In the genomic region with DNA sequence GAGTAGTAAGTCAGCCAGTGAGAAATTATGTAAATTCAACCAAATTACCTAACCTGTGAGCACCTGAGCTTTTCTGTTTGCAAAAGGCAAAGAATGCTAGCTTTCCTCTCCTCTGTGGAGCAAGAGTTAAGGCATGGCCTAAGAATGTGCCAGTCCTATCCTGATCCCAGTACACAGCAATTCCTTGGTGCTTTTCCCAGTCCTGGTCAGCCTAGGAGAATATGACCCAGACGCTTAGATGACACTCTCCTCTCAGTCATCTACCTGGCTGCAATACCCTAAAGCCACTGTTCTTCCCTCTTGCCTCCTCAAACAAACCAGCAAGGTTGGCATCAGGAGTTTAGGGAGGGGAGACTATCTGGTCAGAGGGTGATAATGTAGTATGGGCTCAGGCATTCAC, we compare ENCODE assay signal across 1 cellular context.
TF ChIP-seq lines count a peak whose summit lies in the region.

No MANE protein-coding gene starts in this region.

TF ChIP-seq in SK-N-SH, 30 proteins besides CTCF, POLR2A, EP300 and RAD21:
- TF ChIP-seq EZH2phosphoT487 (IDR thresholded peaks at IDR 0.05; ENCODE audit: borderline replicate concordance, low read depth) (no peak), CHD2 (IDR thresholded peaks at IDR 0.05; ENCODE audit: low read length, partially characterized antibody) (no peak), NRF1 (IDR thresholded peaks at IDR 0.05; ENCODE audit: low read depth, low read length) (no peak), MEF2A (IDR thresholded peaks at IDR 0.05; ENCODE audit: borderline replicate concordance, low read depth) (no peak), SIN3A (IDR thresholded peaks at IDR 0.05; ENCODE audit: borderline replicate concordance, low read depth, low read length) (no peak), RXRA (IDR thresholded peaks at IDR 0.05; ENCODE audit: borderline replicate concordance, low read depth) (no peak), TCF12 (IDR thresholded peaks at IDR 0.05) (no peak)
- TF ChIP-seq, protein P1, sequence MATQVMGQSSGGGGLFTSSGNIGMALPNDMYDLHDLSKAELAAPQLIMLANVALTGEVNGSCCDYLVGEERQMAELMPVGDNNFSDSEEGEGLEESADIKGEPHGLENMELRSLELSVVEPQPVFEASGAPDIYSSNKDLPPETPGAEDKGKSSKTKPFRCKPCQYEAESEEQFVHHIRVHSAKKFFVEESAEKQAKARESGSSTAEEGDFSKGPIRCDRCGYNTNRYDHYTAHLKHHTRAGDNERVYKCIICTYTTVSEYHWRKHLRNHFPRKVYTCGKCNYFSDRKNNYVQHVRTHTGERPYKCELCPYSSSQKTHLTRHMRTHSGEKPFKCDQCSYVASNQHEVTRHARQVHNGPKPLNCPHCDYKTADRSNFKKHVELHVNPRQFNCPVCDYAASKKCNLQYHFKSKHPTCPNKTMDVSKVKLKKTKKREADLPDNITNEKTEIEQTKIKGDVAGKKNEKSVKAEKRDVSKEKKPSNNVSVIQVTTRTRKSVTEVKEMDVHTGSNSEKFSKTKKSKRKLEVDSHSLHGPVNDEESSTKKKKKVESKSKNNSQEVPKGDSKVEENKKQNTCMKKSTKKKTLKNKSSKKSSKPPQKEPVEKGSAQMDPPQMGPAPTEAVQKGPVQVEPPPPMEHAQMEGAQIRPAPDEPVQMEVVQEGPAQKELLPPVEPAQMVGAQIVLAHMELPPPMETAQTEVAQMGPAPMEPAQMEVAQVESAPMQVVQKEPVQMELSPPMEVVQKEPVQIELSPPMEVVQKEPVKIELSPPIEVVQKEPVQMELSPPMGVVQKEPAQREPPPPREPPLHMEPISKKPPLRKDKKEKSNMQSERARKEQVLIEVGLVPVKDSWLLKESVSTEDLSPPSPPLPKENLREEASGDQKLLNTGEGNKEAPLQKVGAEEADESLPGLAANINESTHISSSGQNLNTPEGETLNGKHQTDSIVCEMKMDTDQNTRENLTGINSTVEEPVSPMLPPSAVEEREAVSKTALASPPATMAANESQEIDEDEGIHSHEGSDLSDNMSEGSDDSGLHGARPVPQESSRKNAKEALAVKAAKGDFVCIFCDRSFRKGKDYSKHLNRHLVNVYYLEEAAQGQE (IDR thresholded peaks at IDR 0.05; ENCODE audit: low read depth, low read length), result no peak
